1 cellular context compared by ENCODE assay signal in the genomic region with DNA sequence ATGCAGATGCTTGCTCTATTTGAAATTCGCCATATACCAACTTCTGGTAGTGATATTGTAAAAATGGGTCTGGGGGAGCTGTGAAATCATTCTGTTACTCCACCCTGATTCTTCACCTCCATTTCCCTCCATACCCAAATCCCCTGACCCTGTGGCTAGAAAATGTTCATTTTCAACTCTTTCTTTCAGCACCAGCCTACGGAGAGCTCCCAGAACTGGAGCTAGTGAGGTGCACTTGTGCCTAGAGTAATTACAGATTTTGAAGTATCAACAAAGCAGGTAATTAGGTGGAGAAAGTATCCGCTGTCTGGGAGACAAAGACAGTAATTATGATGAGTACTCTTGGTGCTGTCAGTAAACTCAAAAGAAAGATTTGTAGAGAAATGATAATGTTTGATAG.
A peak's percentile ranks its signal among the peaks of the same experiment; 100 is the strongest.
TF ChIP-seq lines count a peak whose summit lies in the region.

No MANE protein-coding gene starts in this region.

TF ChIP-seq in GM23338, 12 proteins besides CTCF, POLR2A, EP300 and RAD21 (continued from another document):
- TF ChIP-seq, protein P1, sequence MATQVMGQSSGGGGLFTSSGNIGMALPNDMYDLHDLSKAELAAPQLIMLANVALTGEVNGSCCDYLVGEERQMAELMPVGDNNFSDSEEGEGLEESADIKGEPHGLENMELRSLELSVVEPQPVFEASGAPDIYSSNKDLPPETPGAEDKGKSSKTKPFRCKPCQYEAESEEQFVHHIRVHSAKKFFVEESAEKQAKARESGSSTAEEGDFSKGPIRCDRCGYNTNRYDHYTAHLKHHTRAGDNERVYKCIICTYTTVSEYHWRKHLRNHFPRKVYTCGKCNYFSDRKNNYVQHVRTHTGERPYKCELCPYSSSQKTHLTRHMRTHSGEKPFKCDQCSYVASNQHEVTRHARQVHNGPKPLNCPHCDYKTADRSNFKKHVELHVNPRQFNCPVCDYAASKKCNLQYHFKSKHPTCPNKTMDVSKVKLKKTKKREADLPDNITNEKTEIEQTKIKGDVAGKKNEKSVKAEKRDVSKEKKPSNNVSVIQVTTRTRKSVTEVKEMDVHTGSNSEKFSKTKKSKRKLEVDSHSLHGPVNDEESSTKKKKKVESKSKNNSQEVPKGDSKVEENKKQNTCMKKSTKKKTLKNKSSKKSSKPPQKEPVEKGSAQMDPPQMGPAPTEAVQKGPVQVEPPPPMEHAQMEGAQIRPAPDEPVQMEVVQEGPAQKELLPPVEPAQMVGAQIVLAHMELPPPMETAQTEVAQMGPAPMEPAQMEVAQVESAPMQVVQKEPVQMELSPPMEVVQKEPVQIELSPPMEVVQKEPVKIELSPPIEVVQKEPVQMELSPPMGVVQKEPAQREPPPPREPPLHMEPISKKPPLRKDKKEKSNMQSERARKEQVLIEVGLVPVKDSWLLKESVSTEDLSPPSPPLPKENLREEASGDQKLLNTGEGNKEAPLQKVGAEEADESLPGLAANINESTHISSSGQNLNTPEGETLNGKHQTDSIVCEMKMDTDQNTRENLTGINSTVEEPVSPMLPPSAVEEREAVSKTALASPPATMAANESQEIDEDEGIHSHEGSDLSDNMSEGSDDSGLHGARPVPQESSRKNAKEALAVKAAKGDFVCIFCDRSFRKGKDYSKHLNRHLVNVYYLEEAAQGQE (IDR thresholded peaks at IDR 0.05; ENCODE audit: unreplicated experiment): peak; percentile 49
